22 cellular contexts compared by ENCODE assay signal in genomic region chr17:75356260-75356937, GRCh38. TPM values are rescaled to one million over a fixed set of nuclear protein-coding genes. Genes with fewer than 3 reads are reported as not detected.
A peak's percentile ranks its signal among the peaks of the same experiment; 100 is the strongest.
DNase-seq lines count a peak whose midpoint lies in the region; ATAC-seq, FAIRE-seq and TF ChIP-seq lines count a peak whose summit lies in the region.
"Had no signal": no experiment of that assay in that cellular context is flagged by ENCODE, and none has a peak within 500 bp of the region (broad histone marks: within the 10 kb centered on the region; RNA-seq: fewer than 3 reads in every experiment).

No MANE protein-coding gene starts in this region.

- peaks cover 28% of the 10 kb centered on the region for H3K36me3 Mint-ChIP-seq in T-helper 2 cell treated with Interferon-gamma antibody and Interleukin-4, amounts not matched to agents 5 μg/mL and 100 μg/mL, for 36 hours (ENCODE audit: low read depth)
- peaks cover 10% of the 10 kb centered on the region for H3K36me3 Mint-ChIP-seq in IgD-negative memory B cell
- peaks cover 14% of the 10 kb centered on the region for H3K36me3 Mint-ChIP-seq in central memory CD8-positive, alpha-beta T cell (ENCODE audit: insufficient read depth)

- 45 to 57% methylated on average over 9 of the region's 9 CpGs for WGBS in pancreas, 2 donors

- no peak for TF ChIP-seq CTCF in pancreas (IDR thresholded peaks at IDR 0.05)

- peak overlapping the region in 1 of 4 donors; percentile 28 for H3K27ac ChIP-seq in pancreas
- no peak overlapping the region for H3K27ac ChIP-seq in caudate nucleus (ENCODE audit: low read depth, low read length)
- H3K27ac ChIP-seq: ascending aorta; BLaER1 treated with 17β-estradiol and CSF1 and Interleukin-3, amounts not matched to agents 10 nM and 100 nM; epithelial cell of prostate; testis had no signal

- no peak overlapping the region for H3K4me3 Mint-ChIP-seq in T-helper 2 cell treated with Interferon-gamma antibody and Interleukin-4, amounts not matched to agents 5 μg/mL and 100 μg/mL, for 36 hours
- H3K4me3 Mint-ChIP-seq in IgD-negative memory B cell: peak overlapping the region in 2 of 4 donors; percentile 20
- no peak overlapping the region for H3K4me3 Mint-ChIP-seq in central memory CD8-positive, alpha-beta T cell

- peaks cover 3% of the 10 kb centered on the region for H3K9me3 Mint-ChIP-seq in T-helper 2 cell treated with Interferon-gamma antibody and Interleukin-4, amounts not matched to agents 5 μg/mL and 100 μg/mL, for 36 hours
- no peaks in the 10 kb centered on the region for H3K9me3 Mint-ChIP-seq in IgD-negative memory B cell
- no peaks in the 10 kb centered on the region for H3K9me3 Mint-ChIP-seq in central memory CD8-positive, alpha-beta T cell

- H3K4me3 ChIP-seq in pancreas: no peak overlapping the region
- H3K4me3 ChIP-seq: ascending aorta; BLaER1 treated with 17β-estradiol and CSF1 and Interleukin-3, amounts not matched to agents 10 nM and 100 nM; testis had no signal

- no peaks in the 10 kb centered on the region for H3K9me3 ChIP-seq in pancreas
- H3K9me3 ChIP-seq: ascending aorta, testis had no signal

- H3K36me3 ChIP-seq in pancreas: no peaks in the 10 kb centered on the region
- H3K36me3 ChIP-seq: ascending aorta had no signal

- DNase-seq in T-helper 2 cell treated with Interferon-gamma antibody and Interleukin-4, amounts not matched to agents 5 μg/mL and 100 μg/mL, for 36 hours (ENCODE audit: low spot score): no peak
- DNase-seq in T-helper 2 cell (no peak), pancreas (no peak), H4 (ENCODE audit: low spot score) (no peak), caudate nucleus (lab: John Stamatoyannopoulos, UW) (no peak), hepatic stellate cell (ENCODE audit: low spot score) (no peak)
- DNase-seq in central memory CD8-positive, alpha-beta T cell (ENCODE audit: low spot score in 2 of 2): no peak
- DNase-seq: 8988T; activated CD4-positive, alpha-beta T cell treated with anti-CD3 and anti-CD28 coated beads for 48 hours; foreskin melanocyte; Karpas-422; NCI-H1105; NCI-H526; SHP77 treated with DMSO at 0.1 percent for 48 hours; T-helper 9 cell; testis had no signal

- no peak for FAIRE-seq in pancreas (lab: Jason Lieb, UNC)
- FAIRE-seq: GM18507, GM19239 had no signal

- peak overlapping the region; percentile 3 for H3K27ac Mint-ChIP-seq in T-helper 2 cell treated with Interferon-gamma antibody and Interleukin-4, amounts not matched to agents 5 μg/mL and 100 μg/mL, for 36 hours
- H3K27ac Mint-ChIP-seq in IgD-negative memory B cell: peak overlapping the region in 2 of 3 donors; percentile 12 to 16
- H3K27ac Mint-ChIP-seq in central memory CD8-positive, alpha-beta T cell (ENCODE audit: low read depth): peak overlapping the region; percentile 29

- peaks cover 7 to 39% (median 32%) of the 10 kb centered on the region in 3 donors for H3K4me1 ChIP-seq in pancreas

- intact Hi-C loops in pancreas (cut with DNase I): no loop called here

- peaks cover 42% of the 10 kb centered on the region for H3K4me1 Mint-ChIP-seq in T-helper 2 cell treated with Interferon-gamma antibody and Interleukin-4, amounts not matched to agents 5 μg/mL and 100 μg/mL, for 36 hours (ENCODE audit: low read depth)
- peaks cover 57 to 58% (median 57%) of the 10 kb centered on the region in 3 donors for H3K4me1 Mint-ChIP-seq in IgD-negative memory B cell
- H3K4me1 Mint-ChIP-seq in central memory CD8-positive, alpha-beta T cell: peaks cover 52% of the 10 kb centered on the region

- no peak for ATAC-seq in central memory CD8-positive, alpha-beta T cell (replicated peaks; ENCODE audit: extremely low read depth, poor library complexity, severe bottlenecking)
- ATAC-seq in pancreas: peak in 3 of 4 donors; percentile 32 to 40 (median 40)

- no peaks in the 10 kb centered on the region for H3K27me3 ChIP-seq in pancreas
- H3K27me3 ChIP-seq: ascending aorta; BLaER1 treated with 17β-estradiol and CSF1 and Interleukin-3, amounts not matched to agents 10 nM and 100 nM; testis had no signal

- H3K27me3 Mint-ChIP-seq in T-helper 2 cell treated with Interferon-gamma antibody and Interleukin-4, amounts not matched to agents 5 μg/mL and 100 μg/mL, for 36 hours (ENCODE audit: low read depth): no peaks in the 10 kb centered on the region
- no peaks in the 10 kb centered on the region for H3K27me3 Mint-ChIP-seq in IgD-negative memory B cell
- H3K27me3 Mint-ChIP-seq in central memory CD8-positive, alpha-beta T cell: no peaks in the 10 kb centered on the region

RNA-seq across cellular contexts. Expression of gene GRB2, which starts 49.1 kb away (rescaled TPM):
- polyA plus RNA-seq in IgD-negative memory B cell: 333 TPM
- total RNA-seq in pancreas: 10 to 100 TPM; 25.2 to 64.7 (median 36.5) TPM
- 10 to 100 TPM; 18.5 to 24.4 TPM for polyA plus RNA-seq in pancreas
- total RNA-seq in H4 (2014; rRNA removed; shearing (Covaris generic)): 83.8 and 107 TPM in 2 replicates
